In the genomic region with DNA sequence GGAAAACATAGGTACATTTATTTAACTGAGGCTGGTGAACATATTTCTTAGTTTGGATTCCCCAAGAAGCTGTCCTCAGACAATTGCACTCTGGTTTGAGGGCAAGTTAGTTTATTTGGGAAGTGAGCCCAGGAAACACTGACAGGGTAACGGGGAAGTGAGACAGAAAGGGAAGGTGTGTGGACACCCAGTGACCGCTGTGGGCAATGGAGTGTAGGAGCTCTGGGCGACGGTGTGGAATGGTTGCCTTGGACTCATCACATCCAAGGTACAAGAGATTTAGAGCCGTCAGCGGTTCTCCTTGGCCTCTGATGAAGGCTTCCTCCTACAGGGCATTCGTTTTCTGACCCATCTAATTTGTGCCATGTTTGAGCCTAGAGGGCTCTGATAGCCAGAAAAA, we compare ENCODE assay signal across 21 cellular contexts. TPM values are rescaled to one million over a fixed set of nuclear protein-coding genes. Genes with fewer than 3 reads are reported as not detected.
"Had no signal": no experiment of that assay in that cellular context is flagged by ENCODE, and none has a peak within 500 bp of the region (broad histone marks: within the 10 kb centered on the region; RNA-seq: fewer than 3 reads in every experiment).

No MANE protein-coding gene starts in this region.

- H3K4me3 Mint-ChIP-seq: activated T-cell treated with anti-CD3 and anti-CD28 coated beads, Interleukin-2, amount 50 U/mL, for 72 hours; natural killer cell treated with Interleukin-12 subunit alpha and Interleukin-12 subunit beta and Interleukin-15 and Interleukin-18, amount 100 ng/mL, for 72 hours; stimulated activated naive CD8-positive, alpha-beta T cell treated with anti-CD3 and anti-CD28 coated beads, Interleukin-15, Interleukin-2, amounts not matched to agents 100 ng/mL and 50 ng/mL, for 24 hours; T-helper 2 cell treated with Interferon-gamma antibody and Interleukin-4, amounts not matched to agents 5 μg/mL and 100 μg/mL, for 36 hours; type B pancreatic cell had no signal

- H3K36me3 ChIP-seq: esophagus squamous epithelium, lower lobe of right lung, right atrium auricular region, thoracic aorta, vagina had no signal

- H3K27ac Mint-ChIP-seq: activated naive CD4-positive, alpha-beta T cell treated with anti-CD3 and anti-CD28 coated beads, Interleukin-2, amount 50 U/mL, for 72 hours; activated T-cell treated with anti-CD3 and anti-CD28 coated beads, Interleukin-2, amount 50 U/mL, for 72 hours; natural killer cell treated with Interleukin-12 subunit alpha and Interleukin-12 subunit beta and Interleukin-15 and Interleukin-18, amount 100 ng/mL, for 72 hours; stimulated activated naive CD8-positive, alpha-beta T cell treated with anti-CD3 and anti-CD28 coated beads, Interleukin-15, Interleukin-2, amounts not matched to agents 100 ng/mL and 50 ng/mL, for 24 hours; T-helper 2 cell treated with Interferon-gamma antibody and Interleukin-4, amounts not matched to agents 5 μg/mL and 100 μg/mL, for 36 hours; type B pancreatic cell had no signal

- DNase-seq: activated CD4-positive, alpha-beta T cell treated with anti-CD3 and anti-CD28 coated beads for 4 hours; activated CD4-positive, alpha-beta T cell treated with anti-CD3 and anti-CD28 coated beads, Interleukin-2, amount 50 U/mL, for 4 hours; activated naive CD4-positive, alpha-beta T cell; activated T-cell treated with anti-CD3 and anti-CD28 coated beads for 4 hours; activated T-cell treated with anti-CD3 and anti-CD28 coated beads, Interleukin-2, amount 50 U/mL, for 72 hours; effector CD8-positive, alpha-beta T cell; esophagus squamous epithelium; foreskin melanocyte; lower lobe of right lung; mesendoderm; stimulated activated CD4-positive, alpha-beta T cell treated with anti-CD3 and anti-CD28 coated beads, Interleukin-2, amount 100 ng/mL, for 48 hours; T-helper 1 cell had no signal

- ATAC-seq: activated naive CD4-positive, alpha-beta T cell treated with anti-CD3 and anti-CD28 coated beads, Interleukin-2, amount 50 U/mL, for 72 hours; activated T-cell treated with anti-CD3 and anti-CD28 coated beads, Interleukin-2, amount 50 U/mL, for 72 hours; natural killer cell treated with Interleukin-12 subunit alpha and Interleukin-12 subunit beta and Interleukin-15 and Interleukin-18, amount 100 ng/mL, for 72 hours had no signal

- H3K27ac ChIP-seq: epithelial cell of prostate, esophagus squamous epithelium, lower lobe of right lung, right atrium auricular region, thoracic aorta, vagina had no signal

- H3K4me3 ChIP-seq: esophagus squamous epithelium, lower lobe of right lung, right atrium auricular region, thoracic aorta, vagina had no signal

- H3K4me1 ChIP-seq: esophagus squamous epithelium, right atrium auricular region, vagina had no signal

- H3K27me3 ChIP-seq: esophagus squamous epithelium, right atrium auricular region, vagina had no signal

- H3K27me3 Mint-ChIP-seq: type B pancreatic cell had no signal

- H3K9me3 Mint-ChIP-seq: activated naive CD4-positive, alpha-beta T cell treated with anti-CD3 and anti-CD28 coated beads, Interleukin-2, amount 50 U/mL, for 72 hours; natural killer cell treated with Interleukin-12 subunit alpha and Interleukin-12 subunit beta and Interleukin-15 and Interleukin-18, amount 100 ng/mL, for 72 hours; stimulated activated naive CD8-positive, alpha-beta T cell treated with anti-CD3 and anti-CD28 coated beads, Interleukin-15, Interleukin-2, amounts not matched to agents 100 ng/mL and 50 ng/mL, for 24 hours; T-helper 2 cell treated with Interferon-gamma antibody and Interleukin-4, amounts not matched to agents 5 μg/mL and 100 μg/mL, for 36 hours; type B pancreatic cell had no signal

- H3K36me3 Mint-ChIP-seq: activated naive CD4-positive, alpha-beta T cell treated with anti-CD3 and anti-CD28 coated beads, Interleukin-2, amount 50 U/mL, for 72 hours; natural killer cell treated with Interleukin-12 subunit alpha and Interleukin-12 subunit beta and Interleukin-15 and Interleukin-18, amount 100 ng/mL, for 72 hours; type B pancreatic cell had no signal

- H3K9me3 ChIP-seq: esophagus squamous epithelium, lower lobe of right lung, right atrium auricular region, thoracic aorta, vagina had no signal

RNA-seq across cellular contexts. Expression of gene MRC1, which starts 7.1 kb away (rescaled TPM):
- total RNA-seq: activated naive CD4-positive, alpha-beta T cell treated with anti-CD3 and anti-CD28 coated beads, Interleukin-2, amount 50 U/mL, for 72 hours; natural killer cell treated with Interleukin-12 subunit alpha and Interleukin-12 subunit beta and Interleukin-15 and Interleukin-18, amount 100 ng/mL, for 72 hours had no signal
